18 cellular contexts compared by ENCODE assay signal in the genomic region with DNA sequence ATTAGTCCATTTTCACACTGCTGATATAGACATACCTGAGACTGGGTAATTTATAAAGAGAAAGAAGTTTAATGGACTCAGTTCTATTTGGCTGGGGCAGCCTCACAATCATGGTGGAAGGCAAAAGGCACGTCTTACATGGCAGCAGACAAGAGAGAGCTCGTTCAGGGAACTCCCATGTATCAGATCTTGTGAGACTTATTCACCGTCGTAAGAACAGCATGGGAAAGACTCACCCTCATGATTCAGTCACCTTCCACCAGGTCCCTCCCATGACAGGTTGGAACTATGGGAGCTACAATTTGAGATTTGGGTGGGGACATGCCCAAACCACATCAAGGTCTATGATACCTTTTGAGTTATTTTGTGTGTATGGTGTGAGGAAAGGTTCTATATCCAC.
"Had no signal": no experiment of that assay in that cellular context is flagged by ENCODE, and none has a peak within 500 bp of the region (broad histone marks: within the 10 kb centered on the region; RNA-seq: fewer than 3 reads in every experiment).

No MANE protein-coding gene starts in this region.

- H3K27ac Mint-ChIP-seq: immature natural killer cell; stimulated activated memory B cell treated with anti-CD40 and anti-IgM and Interleukin-4, amounts not matched to agents 10 μg/mL and 1 μg/mL and 100 μg/mL, for 72 hours; stimulated activated naive CD8-positive, alpha-beta T cell treated with anti-CD3 and anti-CD28 coated beads, Interleukin-15, amount 100 ng/mL, for 72 hours had no signal

- H3K4me3 Mint-ChIP-seq: immature natural killer cell; naive thymus-derived CD4-positive, alpha-beta T cell; neural crest cell; stimulated activated memory B cell treated with anti-CD40 and anti-IgM and Interleukin-4, amounts not matched to agents 10 μg/mL and 1 μg/mL and 100 μg/mL, for 72 hours; stimulated activated naive CD8-positive, alpha-beta T cell treated with anti-CD3 and anti-CD28 coated beads, Interleukin-15, amount 100 ng/mL, for 72 hours had no signal

- H3K36me3 Mint-ChIP-seq: immature natural killer cell; stimulated activated memory B cell treated with anti-CD40 and anti-IgM and Interleukin-4, amounts not matched to agents 10 μg/mL and 1 μg/mL and 100 μg/mL, for 72 hours had no signal

- DNase-seq: cerebellar nuclear complex; dermis blood vessel endothelial cell; immature natural killer cell; left ventricle myocardium inferior; naive thymus-derived CD4-positive, alpha-beta T cell; ovary; stimulated activated CD4-positive, alpha-beta T cell treated with anti-CD3 and anti-CD28 coated beads, Interleukin-2, amount 100 ng/mL, for 48 hours; stimulated activated CD8-positive, alpha-beta memory T cell treated with anti-CD3 and anti-CD28 coated beads, Interleukin-4, amount 100 ng/mL, for 48 hours; stimulated activated naive CD8-positive, alpha-beta T cell treated with anti-CD3 and anti-CD28 coated beads, Interleukin-15, amount 100 ng/mL, for 72 hours; upper lobe of right lung had no signal

- H3K4me1 Mint-ChIP-seq: immature natural killer cell; stimulated activated memory B cell treated with anti-CD40 and anti-IgM and Interleukin-4, amounts not matched to agents 10 μg/mL and 1 μg/mL and 100 μg/mL, for 72 hours had no signal

- H3K4me3 ChIP-seq: left ventricle myocardium inferior, lung, ovary, right atrium auricular region, smooth muscle cell, testis, tibial nerve, upper lobe of right lung had no signal

- ATAC-seq: foreskin keratinocyte; naive thymus-derived CD4-positive, alpha-beta T cell; stimulated activated memory B cell treated with anti-CD40 and anti-IgM and Interleukin-4, amounts not matched to agents 10 μg/mL and 1 μg/mL and 100 μg/mL, for 72 hours; stimulated activated naive CD8-positive, alpha-beta T cell treated with anti-CD3 and anti-CD28 coated beads, Interleukin-15, amount 100 ng/mL, for 72 hours; upper lobe of right lung had no signal
